In the genomic region with DNA sequence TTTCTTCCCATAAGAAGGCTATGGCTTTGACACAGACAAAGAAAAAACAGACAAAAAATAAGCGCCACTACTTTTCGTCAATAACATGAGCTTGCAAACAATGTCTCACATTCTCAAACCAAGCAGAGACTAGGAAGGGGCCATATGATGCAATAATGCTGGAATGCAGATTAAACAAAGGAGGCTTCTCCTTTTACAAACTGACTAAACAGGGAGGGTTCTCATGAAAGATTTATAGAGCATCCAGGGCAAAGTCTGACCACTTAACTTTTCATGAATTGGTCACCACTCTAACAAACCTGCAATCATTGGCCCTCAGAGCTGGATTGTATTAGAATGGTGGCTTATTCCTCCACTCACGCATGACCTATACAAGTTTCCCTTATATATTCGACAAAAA, we compare ENCODE assay signal across 10 cellular contexts.
DNase-seq lines count a peak whose midpoint lies in the region; ATAC-seq and TF ChIP-seq lines count a peak whose summit lies in the region.
"Had no signal": no experiment of that assay in that cellular context is flagged by ENCODE, and none has a peak within 500 bp of the region (broad histone marks: within the 10 kb centered on the region; RNA-seq: fewer than 3 reads in every experiment).

No MANE protein-coding gene starts in this region.

- no peaks in the 10 kb centered on the region for H3K9me2 ChIP-seq in HCT116 (ENCODE audit: insufficient read depth)

- H3K9ac ChIP-seq in HCT116 (ENCODE audit: low read length), result no peak overlapping the region
- no peak overlapping the region for H3K9ac ChIP-seq in colonic mucosa (ENCODE audit: low read depth in 2 of 2, low read length in 2 of 2)

- no peak for TF ChIP-seq RAD21 in HCT116 (IDR thresholded peaks at IDR 0.05; ENCODE audit: low read depth)

- POLR2A ChIA-PET in HCT116 (lab: Charles Lee), result no interaction called here

- TF ChIP-seq CTCF in HCT116 (IDR thresholded peaks at IDR 0.05 in 2 of 3, conservative IDR thresholded peaks at IDR 0.05 in 1 of 3; ENCODE audit: borderline replicate concordance in 1 of 3, insufficient read depth in 1 of 3, low read depth in 2 of 3, low read length in 2 of 3) (no peak), colonic mucosa (IDR thresholded peaks at IDR 0.05) (no peak), dorsolateral prefrontal cortex (IDR thresholded peaks at IDR 0.05 in 54 of 56, conservative IDR thresholded peaks at IDR 0.05 in 2 of 56; ENCODE audit: low read depth in 1 of 56, partially characterized antibody in 56 of 56) (no peak)

- no peak overlapping the region for H3K27ac ChIP-seq in HCT116 (ENCODE audit: low read depth, low read length)
- no peak overlapping the region for H3K27ac ChIP-seq in colonic mucosa
- H3K27ac ChIP-seq in dorsolateral prefrontal cortex, result no peak overlapping the region
- H3K27ac ChIP-seq: left lung had no signal

- CTCF ChIA-PET in HCT116 (lab: Charles Lee), result no interaction called here

- DNase-seq in HCT116 (ENCODE audit: low read depth, low spot score) (peak; percentile 68), SHP77 treated with DMSO at 0.1 percent for 48 hours (lab: John Stamatoyannopoulos, UW) (peak; percentile 16), fibroblast of the conjunctiva (ENCODE audit: low read depth) (peak; percentile 41), renal cortical epithelial cell (ENCODE audit: low read depth) (peak; percentile 93), colonic mucosa (no peak), erythroblast (lab: John Stamatoyannopoulos, UW) (no peak), dorsolateral prefrontal cortex (no peak)
- DNase-seq: left lung, NCI-H1436 had no signal

- no peaks in the 10 kb centered on the region for H3K27me3 ChIP-seq in HCT116 (ENCODE audit: insufficient read depth, low read length)
- H3K27me3 ChIP-seq in colonic mucosa, result no peaks in the 10 kb centered on the region
- H3K27me3 ChIP-seq in dorsolateral prefrontal cortex, result no peaks in the 10 kb centered on the region
- H3K27me3 ChIP-seq: left lung had no signal

- RAD21 ChIA-PET in HCT116 (lab: Charles Lee; ENCODE audit: low non-redundant PET in 1 of 2, low total read pairs in 2 of 2, uncharacterized antibody in 2 of 2, unreplicated experiment in 2 of 2), result no interaction called here

- H4K20me1 ChIP-seq in HCT116 (ENCODE audit: insufficient read depth), result no peaks in the 10 kb centered on the region

- intact Hi-C loops in HCT116 (cut with micrococcal nuclease), result no loop called here
- intact Hi-C loops in colonic mucosa (cut with DNase I), result no loop called here
- intact Hi-C loops in dorsolateral prefrontal cortex (cut with DNase I), result no loop called here

- H3K4me1 ChIP-seq in HCT116 (ENCODE audit: control insufficient read depth in 1 of 2, insufficient read depth in 2 of 2, low read length in 2 of 2) (peaks cover 4 to 19% of the 10 kb centered on the region in 2 experiments), colonic mucosa (no peaks in the 10 kb centered on the region)
- H3K4me1 ChIP-seq: left lung had no signal

- H3K4me3 ChIP-seq in HCT116 (replicated peaks in 1 of 2; ENCODE audit: low read depth in 1 of 2, low read length in 2 of 2), result no peak overlapping the region
- no peak overlapping the region for H3K4me3 ChIP-seq in colonic mucosa
- H3K4me3 ChIP-seq in dorsolateral prefrontal cortex, result peak overlapping the region in 1 of 59 donors; percentile 13
- H3K4me3 ChIP-seq: left lung had no signal

- H3K36me3 ChIP-seq in HCT116 (ENCODE audit: control insufficient read depth in 1 of 2, insufficient read depth in 2 of 2, low read length in 2 of 2) (no peaks in the 10 kb centered on the region), colonic mucosa (no peaks in the 10 kb centered on the region)
- H3K36me3 ChIP-seq: left lung had no signal

- peak overlapping the region; percentile 65 for H3K4me2 ChIP-seq in HCT116 (ENCODE audit: low read length)

- TF ChIP-seq POLR2A in HCT116 (IDR thresholded peaks at IDR 0.05; ENCODE audit: borderline replicate concordance, extremely low read depth, insufficient read depth, insufficient read length) (no peak), erythroblast (IDR thresholded peaks at IDR 0.05; ENCODE audit: low read length) (no peak)

- H3K9me3 ChIP-seq in HCT116 (ENCODE audit: control insufficient read depth in 1 of 2, insufficient read depth in 1 of 2, low read depth in 1 of 2, low read length in 2 of 2), result no peaks in the 10 kb centered on the region
- H3K9me3 ChIP-seq in colonic mucosa, result no peaks in the 10 kb centered on the region
- H3K9me3 ChIP-seq: left lung had no signal

- BruUV-seq in HCT116 (replicated peaks; lab: Mats Ljungman, UMichigan), result no TSS peak

- H3K79me2 ChIP-seq in HCT116 (ENCODE audit: insufficient read depth, low read length), result no peaks in the 10 kb centered on the region

- H2AFZ ChIP-seq in HCT116 (ENCODE audit: low read depth, low read length, poor library complexity, severe bottlenecking), result peak overlapping the region; percentile 95

- ATAC-seq in HCT116 (peak; percentile 67), HG02678 (IDR thresholded peaks at IDR 0.05; ENCODE audit: unreplicated experiment) (no peak)
- ATAC-seq: left lung had no signal

TF ChIP-seq in HCT116, 20 proteins besides CTCF, POLR2A, EP300 and RAD21:
- peak; percentile 32 for TF ChIP-seq FOSL1 (IDR thresholded peaks at IDR 0.05; ENCODE audit: low read depth)
- no peak for TF ChIP-seq YY1 (IDR thresholded peaks at IDR 0.05; ENCODE audit: extremely low read depth, insufficient replicate concordance, low read depth, low read length)
- peak; percentile 63 for TF ChIP-seq CBX3 (IDR thresholded peaks at IDR 0.05; ENCODE audit: low read depth)
- TF ChIP-seq, protein P1, sequence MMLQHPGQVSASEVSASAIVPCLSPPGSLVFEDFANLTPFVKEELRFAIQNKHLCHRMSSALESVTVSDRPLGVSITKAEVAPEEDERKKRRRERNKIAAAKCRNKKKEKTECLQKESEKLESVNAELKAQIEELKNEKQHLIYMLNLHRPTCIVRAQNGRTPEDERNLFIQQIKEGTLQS (IDR thresholded peaks at IDR 0.05), result peak; percentile 48; the same call in 1 of the 2 replicates
- peak; percentile 61 for TF ChIP-seq SP1 (IDR thresholded peaks at IDR 0.05; ENCODE audit: low read depth)
- TF ChIP-seq ZFX (IDR thresholded peaks at IDR 0.05), result no peak
- TF ChIP-seq, protein P2, sequence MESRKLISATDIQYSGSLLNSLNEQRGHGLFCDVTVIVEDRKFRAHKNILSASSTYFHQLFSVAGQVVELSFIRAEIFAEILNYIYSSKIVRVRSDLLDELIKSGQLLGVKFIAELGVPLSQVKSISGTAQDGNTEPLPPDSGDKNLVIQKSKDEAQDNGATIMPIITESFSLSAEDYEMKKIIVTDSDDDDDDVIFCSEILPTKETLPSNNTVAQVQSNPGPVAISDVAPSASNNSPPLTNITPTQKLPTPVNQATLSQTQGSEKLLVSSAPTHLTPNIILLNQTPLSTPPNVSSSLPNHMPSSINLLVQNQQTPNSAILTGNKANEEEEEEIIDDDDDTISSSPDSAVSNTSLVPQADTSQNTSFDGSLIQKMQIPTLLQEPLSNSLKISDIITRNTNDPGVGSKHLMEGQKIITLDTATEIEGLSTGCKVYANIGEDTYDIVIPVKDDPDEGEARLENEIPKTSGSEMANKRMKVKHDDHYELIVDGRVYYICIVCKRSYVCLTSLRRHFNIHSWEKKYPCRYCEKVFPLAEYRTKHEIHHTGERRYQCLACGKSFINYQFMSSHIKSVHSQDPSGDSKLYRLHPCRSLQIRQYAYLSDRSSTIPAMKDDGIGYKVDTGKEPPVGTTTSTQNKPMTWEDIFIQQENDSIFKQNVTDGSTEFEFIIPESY (IDR thresholded peaks at IDR 0.05; ENCODE audit: extremely low read depth, insufficient replicate concordance, low read length), result no peak
- TF ChIP-seq JUND (IDR thresholded peaks at IDR 0.05), result 0 out of 2 replicates have a peak, but pooled peaks have one; percentile 42
- peak; percentile 91 for TF ChIP-seq CEBPB (IDR thresholded peaks at IDR 0.05; ENCODE audit: low read depth)
- 0 out of 2 replicates have a peak, but pooled peaks have one; percentile 36 for TF ChIP-seq SRF (IDR thresholded peaks at IDR 0.05; ENCODE audit: low read depth)
- TF ChIP-seq POLR2AphosphoS5 (IDR thresholded peaks at IDR 0.05; ENCODE audit: low read depth, low read length), result peak; percentile 25; the same call in 1 of the 2 replicates
- TF ChIP-seq, protein P3, sequence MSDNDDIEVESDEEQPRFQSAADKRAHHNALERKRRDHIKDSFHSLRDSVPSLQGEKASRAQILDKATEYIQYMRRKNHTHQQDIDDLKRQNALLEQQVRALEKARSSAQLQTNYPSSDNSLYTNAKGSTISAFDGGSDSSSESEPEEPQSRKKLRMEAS (IDR thresholded peaks at IDR 0.05), result peak; percentile 40; the same call in 1 of the 2 replicates

Comparison
In these comparisons a context has a peak if more than half of its experiments do, and no peak if none do; other contexts are left out.
1. DNase-seq: peak in HCT116 (single experiment), SHP77 treated with DMSO at 0.1 percent for 48 hours (single experiment), fibroblast of the conjunctiva (single experiment) and renal cortical epithelial cell (single experiment); none in colonic mucosa (single experiment), erythroblast (0 of 2) and dorsolateral prefrontal cortex (0 of 10).